Comparison of ENCODE assay signal across 5 cellular contexts in the genomic region with DNA sequence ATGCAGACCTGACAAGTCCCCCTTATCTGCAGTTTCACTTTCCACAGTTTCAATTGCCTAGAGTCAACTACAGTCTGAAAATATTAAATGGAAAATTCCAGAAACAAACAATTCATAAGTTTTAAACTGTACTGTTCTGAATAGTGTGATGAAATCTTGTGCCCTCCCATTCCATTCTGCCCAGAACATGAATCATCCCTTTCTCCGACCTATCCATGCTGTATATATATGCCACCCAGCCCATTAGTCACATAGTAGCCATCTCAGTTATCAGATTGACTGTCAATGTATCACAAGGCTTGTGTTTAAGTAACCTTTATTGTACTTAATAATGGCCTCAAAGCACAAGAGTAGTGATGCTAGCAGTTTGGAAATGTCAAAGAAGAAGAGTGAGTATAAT. TPM values are rescaled to one million over a fixed set of nuclear protein-coding genes. Genes with fewer than 3 reads are reported as not detected.
"Had no signal": no experiment of that assay in that cellular context is flagged by ENCODE, and none has a peak within 500 bp of the region (broad histone marks: within the 10 kb centered on the region; RNA-seq: fewer than 3 reads in every experiment).

No MANE protein-coding gene starts in this region.

RNA-seq across cellular contexts. Expression of a gene that starts 40.4 kb away (rescaled TPM):
- total RNA-seq: LHCN-M2, MCF 10A, OCI-LY7, PC-9, SJSA1 had no signal
